Comparison of ENCODE assay signal across 9 cellular contexts in genomic region chr16:15899538-15900100, GRCh38. TPM values are rescaled to one million over a fixed set of nuclear protein-coding genes. Genes with fewer than 3 reads are reported as not detected.
DNase-seq lines count a peak whose midpoint lies in the region; ATAC-seq, FAIRE-seq and TF ChIP-seq lines count a peak whose summit lies in the region.
"Had no signal": no experiment of that assay in that cellular context is flagged by ENCODE, and none has a peak within 500 bp of the region (broad histone marks: within the 10 kb centered on the region; RNA-seq: fewer than 3 reads in every experiment).

No MANE protein-coding gene starts in this region.

- no peaks in the 10 kb centered on the region for H3K9me3 Mint-ChIP-seq in activated T-helper 2 cell treated with anti-CD3 and anti-CD28 coated beads, Interferon-gamma antibody, Interleukin-2, Interleukin-4, amounts not matched to agents 10 μg/mL and 5 μg/mL and 100 μg/mL, durations not matched to agents 14 hours and 24 hours and 36 hours

- H3K4ac ChIP-seq in mesenchymal stem cell (ENCODE audit: low read depth in 1 of 2, low read length in 2 of 2), result no peak overlapping the region

- H3K27ac Mint-ChIP-seq in activated T-helper 2 cell treated with anti-CD3 and anti-CD28 coated beads, Interferon-gamma antibody, Interleukin-2, Interleukin-4, amounts not matched to agents 10 μg/mL and 5 μg/mL and 100 μg/mL, durations not matched to agents 14 hours and 24 hours and 36 hours, result peak overlapping the region; percentile 70

- CTCF ChIA-PET in AG04450 (lab: Charles Lee), result interaction anchor here (1.9 kb wide), 1 partner anchor 25 kb away, joined by 9 read pairs; no protein-coding TSS in a partner anchor

- H3K79me1 ChIP-seq in mesenchymal stem cell (replicated peaks; ENCODE audit: low read length, poor library complexity, severe bottlenecking), result no peaks in the 10 kb centered on the region

- H3K18ac ChIP-seq in mesenchymal stem cell (ENCODE audit: low read depth in 1 of 2, low read length in 2 of 2), result no peak overlapping the region

- H2BK120ac ChIP-seq in mesenchymal stem cell (ENCODE audit: low read depth, low read length), result no peak overlapping the region

- H3K36me3 Mint-ChIP-seq in activated T-helper 2 cell treated with anti-CD3 and anti-CD28 coated beads, Interferon-gamma antibody, Interleukin-2, Interleukin-4, amounts not matched to agents 10 μg/mL and 5 μg/mL and 100 μg/mL, durations not matched to agents 14 hours and 24 hours and 36 hours (ENCODE audit: low read depth), result no peaks in the 10 kb centered on the region

- intact Hi-C loops in activated T-helper 2 cell treated with anti-CD3 and anti-CD28 coated beads, Interferon-gamma antibody, Interleukin-2, Interleukin-4, amounts not matched to agents 10 μg/mL and 5 μg/mL and 100 μg/mL, durations not matched to agents 14 hours and 24 hours and 36 hours (cut with micrococcal nuclease), result loop anchor here (1.0 to 2.0 kb wide), 3 partner anchors 11 to 62 kb away; partner anchors contain the start of gene CEP20

- no peaks in the 10 kb centered on the region for H3K27me3 Mint-ChIP-seq in activated T-helper 2 cell treated with anti-CD3 and anti-CD28 coated beads, Interferon-gamma antibody, Interleukin-2, Interleukin-4, amounts not matched to agents 10 μg/mL and 5 μg/mL and 100 μg/mL, durations not matched to agents 14 hours and 24 hours and 36 hours (ENCODE audit: low read depth)

- 71% methylated on average over 9 of the region's 9 CpGs for WGBS in mesenchymal stem cell

- peak overlapping the region; percentile 12 for H2BK15ac ChIP-seq in mesenchymal stem cell (ENCODE audit: low read depth, poor library complexity, severe bottlenecking)

- peak; percentile 44 for FAIRE-seq in HTR-8/SVneo (lab: Jason Lieb, UNC)

- in situ Hi-C loops in HAP-1 (cut with MboI; ENCODE audit: low sequenced_read_pairs), result no loop called here

- H3K4me1 ChIP-seq in mesenchymal stem cell (ENCODE audit: control insufficient read depth, insufficient read depth, low read depth, low read length) (peaks cover 19% of the 10 kb centered on the region), HAP-1 (no peaks in the 10 kb centered on the region)

- no peak overlapping the region for H3K4me2 ChIP-seq in mesenchymal stem cell (ENCODE audit: low read length, poor library complexity, severe bottlenecking)

- H3K36me3 ChIP-seq in mesenchymal stem cell (ENCODE audit: control insufficient read depth in 1 of 2, insufficient read depth in 2 of 2, low read depth in 1 of 2, low read length in 2 of 2) (no peaks in the 10 kb centered on the region), HAP-1 (replicated peaks) (no peaks in the 10 kb centered on the region)
- H3K36me3 ChIP-seq: thoracic aorta had no signal

- DNase-seq in AG04450 (ENCODE audit: low read depth, low spot score) (peak; percentile 66), HTR-8/SVneo (ENCODE audit: insufficient read length, low spot score) (peak; percentile 80), mesenchymal stem cell (peak; percentile 56), HAP-1 (ENCODE audit: low spot score in 2 of 2) (no peak), hypothalamus (lab: John Stamatoyannopoulos, UW) (no peak), DMS 273 treated with DMSO at 0.1 percent for 48 hours (lab: John Stamatoyannopoulos, UW) (no peak)
- DNase-seq in activated T-helper 2 cell treated with anti-CD3 and anti-CD28 coated beads, Interferon-gamma antibody, Interleukin-2, Interleukin-4, amounts not matched to agents 10 μg/mL and 5 μg/mL and 100 μg/mL, durations not matched to agents 14 hours and 24 hours and 36 hours (ENCODE audit: low spot score), result peak; percentile 52

- no peak overlapping the region for H2BK12ac ChIP-seq in mesenchymal stem cell (ENCODE audit: low read length in 2 of 2)

- no peak overlapping the region for H2AFZ ChIP-seq in mesenchymal stem cell (ENCODE audit: low read depth, low read length)

- TF ChIP-seq CTCF in AG04450 (IDR thresholded peaks at IDR 0.05; ENCODE audit: low read depth, low read length), result no peak

- peak overlapping the region; percentile 78 for H2AK5ac ChIP-seq in mesenchymal stem cell (ENCODE audit: low read length, severe bottlenecking)

- no peak overlapping the region for H4K91ac ChIP-seq in mesenchymal stem cell (ENCODE audit: low read length)

- H3K4me3 ChIP-seq in AG04450 (ENCODE audit: low read depth, low read length), result no peak overlapping the region
- H3K4me3 ChIP-seq in mesenchymal stem cell (ENCODE audit: insufficient read depth in 1 of 2, low read depth in 1 of 2, low read length in 2 of 2), result no peak overlapping the region
- H3K4me3 ChIP-seq in HAP-1, result no peak overlapping the region
- H3K4me3 ChIP-seq: thoracic aorta had no signal

- no peak overlapping the region for H3K14ac ChIP-seq in mesenchymal stem cell (ENCODE audit: low read length in 2 of 2)

- peak; percentile 63 for ATAC-seq in GM18870 (IDR thresholded peaks at IDR 0.05; ENCODE audit: unreplicated experiment)

- H3K4me3 Mint-ChIP-seq in activated T-helper 2 cell treated with anti-CD3 and anti-CD28 coated beads, Interferon-gamma antibody, Interleukin-2, Interleukin-4, amounts not matched to agents 10 μg/mL and 5 μg/mL and 100 μg/mL, durations not matched to agents 14 hours and 24 hours and 36 hours (ENCODE audit: low read depth), result no peak overlapping the region

- H3K4me1 Mint-ChIP-seq in activated T-helper 2 cell treated with anti-CD3 and anti-CD28 coated beads, Interferon-gamma antibody, Interleukin-2, Interleukin-4, amounts not matched to agents 10 μg/mL and 5 μg/mL and 100 μg/mL, durations not matched to agents 14 hours and 24 hours and 36 hours (ENCODE audit: low read depth), result peaks cover 35% of the 10 kb centered on the region

- H3K9me3 ChIP-seq in AG04450 (ENCODE audit: control insufficient read depth, insufficient read depth, low read length), result no peaks in the 10 kb centered on the region
- H3K9me3 ChIP-seq in mesenchymal stem cell (ENCODE audit: control insufficient read depth, low read length), result no peaks in the 10 kb centered on the region
- H3K9me3 ChIP-seq in HAP-1, result no peaks in the 10 kb centered on the region
- H3K9me3 ChIP-seq: thoracic aorta had no signal

- POLR2A ChIA-PET in AG04450 (lab: Yijun Ruan, JAX), result no interaction called here

- no peaks in the 10 kb centered on the region for H3K27me3 ChIP-seq in AG04450 (ENCODE audit: control insufficient read depth, insufficient read depth, low read length)
- H3K27me3 ChIP-seq in mesenchymal stem cell (ENCODE audit: control insufficient read depth in 1 of 2, insufficient read depth in 1 of 2, low read length in 2 of 2), result no peaks in the 10 kb centered on the region
- no peaks in the 10 kb centered on the region for H3K27me3 ChIP-seq in HAP-1 (ENCODE audit: low read depth)

- H2BK5ac ChIP-seq in mesenchymal stem cell (ENCODE audit: low read depth, low read length, poor library complexity, severe bottlenecking), result no peak overlapping the region

- peak overlapping the region; percentile 65 for H3K27ac ChIP-seq in AG04450 (ENCODE audit: low read depth, low read length)
- peak overlapping the region; percentile 46 for H3K27ac ChIP-seq in mesenchymal stem cell (ENCODE audit: low read length, poor library complexity, severe bottlenecking)
- H3K27ac ChIP-seq: thoracic aorta had no signal

- no peak overlapping the region for H3K9ac ChIP-seq in mesenchymal stem cell (ENCODE audit: low read length)

- H4K8ac ChIP-seq in mesenchymal stem cell (ENCODE audit: low read length), result no peak overlapping the region

- no peak overlapping the region for H3K23ac ChIP-seq in mesenchymal stem cell (ENCODE audit: low read length in 2 of 2)

RNA-seq across cellular contexts. Expression of gene CEP20, which starts 11.2 kb away (rescaled TPM):
- 38.9 and 49.3 TPM in 2 replicates for polyA plus RNA-seq in AG04450 (2011; rRNA removed)
- polyA minus RNA-seq in AG04450 (2011; rRNA and poly(A)+ RNA removed), result 16.4 and 29.0 TPM in 2 replicates
- total RNA-seq in activated T-helper 2 cell treated with anti-CD3 and anti-CD28 coated beads, Interferon-gamma antibody, Interleukin-2, Interleukin-4, amounts not matched to agents 10 μg/mL and 5 μg/mL and 100 μg/mL, durations not matched to agents 14 hours and 24 hours and 36 hours, result 39.4 and 39.7 TPM in 2 replicates
- polyA plus RNA-seq in mesenchymal stem cell (2013, experiment 1 of 2), result 28.3 TPM
- polyA plus RNA-seq in mesenchymal stem cell (2013, experiment 2 of 2), result 27.8 TPM

RNA-seq across cellular contexts. Expression of gene MYH11, which starts 42.8 kb away (rescaled TPM):
- 0.20 and 0.22 TPM in 2 replicates for polyA plus RNA-seq in AG04450 (2011; rRNA removed)
- 0.26 and 0.32 TPM in 2 replicates for polyA minus RNA-seq in AG04450 (2011; rRNA and poly(A)+ RNA removed)
- total RNA-seq in activated T-helper 2 cell treated with anti-CD3 and anti-CD28 coated beads, Interferon-gamma antibody, Interleukin-2, Interleukin-4, amounts not matched to agents 10 μg/mL and 5 μg/mL and 100 μg/mL, durations not matched to agents 14 hours and 24 hours and 36 hours, result not detected in 2 replicates
- 0.01 TPM for polyA plus RNA-seq in mesenchymal stem cell (2013, experiment 1 of 2)
- 0.01 TPM for polyA plus RNA-seq in mesenchymal stem cell (2013, experiment 2 of 2)

RNA-seq across cellular contexts. Expression of gene ABCC1, which starts 49.8 kb away (rescaled TPM):
- polyA plus RNA-seq in AG04450 (2011; rRNA removed), result 69.7 and 102 TPM in 2 replicates
- polyA minus RNA-seq in AG04450 (2011; rRNA and poly(A)+ RNA removed), result 290 and 395 TPM in 2 replicates
- total RNA-seq in activated T-helper 2 cell treated with anti-CD3 and anti-CD28 coated beads, Interferon-gamma antibody, Interleukin-2, Interleukin-4, amounts not matched to agents 10 μg/mL and 5 μg/mL and 100 μg/mL, durations not matched to agents 14 hours and 24 hours and 36 hours, result 95.7 and 99.4 TPM in 2 replicates
- 42.8 TPM for polyA plus RNA-seq in mesenchymal stem cell (2013, experiment 1 of 2)
- 39.9 TPM for polyA plus RNA-seq in mesenchymal stem cell (2013, experiment 2 of 2)

Comparison
In these comparisons a context has a peak if more than half of its experiments do, and no peak if none do; other contexts are left out.
1. DNase-seq: peak in AG04450 (single experiment), HTR-8/SVneo (single experiment), activated T-helper 2 cell treated with anti-CD3 and anti-CD28 coated beads, Interferon-gamma antibody, Interleukin-2, Interleukin-4, amounts not matched to agents 10 μg/mL and 5 μg/mL and 100 μg/mL, durations not matched to agents 14 hours and 24 hours and 36 hours (single experiment) and mesenchymal stem cell (single experiment); none in HAP-1 (0 of 2), hypothalamus (0 of 51) and DMS 273 treated with DMSO at 0.1 percent for 48 hours (single experiment).